16 cellular contexts compared by ENCODE assay signal in the genomic region with DNA sequence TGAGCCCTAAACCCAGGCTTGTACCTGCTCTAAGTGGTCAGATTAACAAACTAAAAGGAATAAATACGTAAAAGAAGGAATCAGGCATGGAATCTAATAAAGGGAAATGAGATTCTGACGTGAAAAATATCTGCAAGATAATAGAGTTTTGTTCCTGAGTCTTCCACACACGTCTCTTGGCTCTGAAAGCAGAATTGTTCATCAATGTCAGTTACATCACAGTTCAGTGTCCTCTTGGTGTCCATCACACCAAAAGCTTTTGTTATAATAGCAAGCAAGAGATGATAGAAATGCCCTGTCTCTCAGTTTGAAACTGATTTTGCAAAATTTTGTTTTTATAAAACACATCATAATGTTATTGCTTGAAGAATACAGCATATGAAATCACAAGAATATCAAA. TPM values are rescaled to one million over a fixed set of nuclear protein-coding genes. Genes with fewer than 3 reads are reported as not detected.
DNase-seq lines count a peak whose midpoint lies in the region; ATAC-seq lines count a peak whose summit lies in the region.
"Had no signal": no experiment of that assay in that cellular context is flagged by ENCODE, and none has a peak within 500 bp of the region (broad histone marks: within the 10 kb centered on the region; RNA-seq: fewer than 3 reads in every experiment).

No MANE protein-coding gene starts in this region.

- no peaks in the 10 kb centered on the region for H3K9me3 ChIP-seq in CD8-positive, alpha-beta memory T cell (ENCODE audit: low read length)
- H3K9me3 ChIP-seq: A549 had no signal

- H3K9me3 Mint-ChIP-seq in CD8-positive, alpha-beta memory T cell = peaks cover 0 to 2% (median 0%) of the 10 kb centered on the region in 5 donors
- H3K9me3 Mint-ChIP-seq: CD8-positive, alpha-beta T cell; GM23338 had no signal

- no peak overlapping the region for H3K4me3 Mint-ChIP-seq in CD8-positive, alpha-beta memory T cell
- H3K4me3 Mint-ChIP-seq: CD14-positive monocyte; CD8-positive, alpha-beta T cell; GM23338; IgD-negative memory B cell had no signal

- H3K4me3 ChIP-seq in CD8-positive, alpha-beta memory T cell (ENCODE audit: low read length) = no peak overlapping the region
- H3K4me3 ChIP-seq: A549, GM23338 had no signal

- H3K36me3 Mint-ChIP-seq in CD8-positive, alpha-beta memory T cell = no peaks in the 10 kb centered on the region
- H3K36me3 Mint-ChIP-seq: CD14-positive monocyte; CD8-positive, alpha-beta T cell; IgD-negative memory B cell had no signal

- H3K27ac Mint-ChIP-seq in CD8-positive, alpha-beta memory T cell = no peak overlapping the region
- H3K27ac Mint-ChIP-seq: CD14-positive monocyte; CD8-positive, alpha-beta T cell; GM23338; IgD-negative memory B cell had no signal

- peak overlapping the region; percentile 62 for H3K27ac ChIP-seq in cingulate gyrus (ENCODE audit: low read depth, low read length)
- peak overlapping the region; percentile 81 for H3K27ac ChIP-seq in substantia nigra (ENCODE audit: low read depth, low read length, poor library complexity, severe bottlenecking)
- no peak overlapping the region for H3K27ac ChIP-seq in CD8-positive, alpha-beta memory T cell (ENCODE audit: low read depth, low read length)
- H3K27ac ChIP-seq: A549 had no signal

- POLR2A ChIA-PET in CD8-positive, alpha-beta memory T cell (lab: Charles Lee) = no interaction called here

- no peak for ATAC-seq in GM21717 (IDR thresholded peaks at IDR 0.05; ENCODE audit: unreplicated experiment)
- ATAC-seq: A549; CD8-positive, alpha-beta T cell; GM23338 had no signal

- no peaks in the 10 kb centered on the region for H3K27me3 ChIP-seq in CD8-positive, alpha-beta memory T cell (ENCODE audit: insufficient read depth, low read length, poor library complexity, severe bottlenecking)

- H3K4me1 Mint-ChIP-seq in CD8-positive, alpha-beta memory T cell = no peaks in the 10 kb centered on the region
- H3K4me1 Mint-ChIP-seq: CD14-positive monocyte, IgD-negative memory B cell had no signal

- H3K36me3 ChIP-seq in CD8-positive, alpha-beta memory T cell (ENCODE audit: insufficient read depth, low read length) = no peaks in the 10 kb centered on the region

- DNase-seq in medulla oblongata (ENCODE audit: extremely low spot score) = peak; percentile 81
- peak in 3 of 49 donors; percentile 6 to 40 (median 9) for DNase-seq in substantia nigra (lab: John Stamatoyannopoulos, UW)
- no peak for DNase-seq in CD8-positive, alpha-beta memory T cell
- no peak for DNase-seq in NCI-H446 treated with DMSO at 0.1 percent for 48 hours (lab: John Stamatoyannopoulos, UW)
- DNase-seq: CD8-positive, alpha-beta T cell; DMS53; H7 had no signal

- CTCF ChIA-PET in CD8-positive, alpha-beta memory T cell (lab: Charles Lee) = no interaction called here

- peaks cover 4% of the 10 kb centered on the region in 2 donors for H3K27me3 Mint-ChIP-seq in CD8-positive, alpha-beta memory T cell

- H3K4me1 ChIP-seq in CD8-positive, alpha-beta memory T cell (ENCODE audit: insufficient read depth, low read length) = no peaks in the 10 kb centered on the region
- H3K4me1 ChIP-seq: A549 had no signal

RNA-seq across cellular contexts. Expression of gene NMUR2, which starts 34.7 kb away (rescaled TPM):
- total RNA-seq in CD8-positive, alpha-beta memory T cell = not detected
- polyA plus RNA-seq in CD8-positive, alpha-beta memory T cell = not detected
- total RNA-seq: CD8-positive, alpha-beta T cell; GM23338; H7; HT1080 had no signal
- polyA plus RNA-seq: A549, AG04450, BJ, CD14-positive monocyte, GM23338, IgD-negative memory B cell had no signal
